Comparison of ENCODE assay signal across 25 cellular contexts in the genomic region with DNA sequence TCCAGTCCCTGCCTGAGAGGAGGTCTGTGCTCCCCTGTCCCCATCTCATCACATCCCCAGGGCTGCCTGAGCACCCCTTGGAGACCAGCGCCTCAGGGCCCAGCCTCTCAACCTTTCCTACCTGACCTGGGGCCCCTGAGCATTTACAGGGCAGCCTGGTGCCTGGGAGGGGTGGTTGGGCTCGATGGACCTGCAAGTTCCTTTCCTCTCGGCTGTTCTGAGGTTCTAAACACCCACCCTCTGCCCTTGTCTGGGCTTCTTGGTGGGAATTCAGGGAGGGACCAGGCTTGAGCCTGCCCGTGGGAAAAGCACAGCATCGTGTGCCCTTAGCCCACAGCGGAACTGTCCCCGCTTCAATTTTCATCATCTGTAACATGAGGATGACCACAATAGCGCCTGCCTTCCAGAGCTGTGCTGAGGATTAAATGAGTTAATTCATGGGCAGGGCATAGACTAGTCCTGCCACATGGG.
"Had no signal": no experiment of that assay in that cellular context is flagged by ENCODE, and none has a peak within 500 bp of the region (broad histone marks: within the 10 kb centered on the region; RNA-seq: fewer than 3 reads in every experiment).

No MANE protein-coding gene starts in this region.

- H3K27ac ChIP-seq: body of pancreas, colonic mucosa, left lung, ovary, tibial nerve, vagina had no signal

- FAIRE-seq: endometrium, kidney had no signal

- H3K9me3 ChIP-seq: body of pancreas, colonic mucosa, left lung, mucosa of descending colon, ovary, tibial nerve, vagina had no signal

- ATAC-seq: activated T-helper 17 cell treated with anti-CD3 and anti-CD28 coated beads, Interleukin-2, amount 50 U/mL, for 72 hours; body of pancreas; left lung; mucosa of descending colon; naive thymus-derived CD4-positive, alpha-beta T cell; sciatic nerve had no signal

- H3K4me3 ChIP-seq: body of pancreas, colonic mucosa, left lung, mucosa of descending colon, ovary, tibial nerve, vagina had no signal

- H3K27me3 ChIP-seq: body of pancreas, colonic mucosa, left lung, ovary, tibial nerve, vagina had no signal

- H3K36me3 ChIP-seq: colonic mucosa, left lung, ovary, tibial nerve, vagina had no signal

- H3K4me1 ChIP-seq: body of pancreas, colonic mucosa, left lung, tibial nerve, vagina had no signal

- DNase-seq: activated B cell treated with CpG ODN at 0.5 μM for 24 hours; activated CD4-positive, alpha-beta memory T cell treated with anti-CD3 and anti-CD28 coated beads for 36 hours; activated CD4-positive, alpha-beta T cell treated with anti-CD3 and anti-CD28 coated beads for 4 hours; activated naive CD4-positive, alpha-beta T cell treated with anti-CD3 and anti-CD28 coated beads for 36 hours; activated T-cell treated with anti-CD3 and anti-CD28 coated beads for 4 hours; body of pancreas; central memory CD4-positive, alpha-beta T cell; colonic mucosa; erythroblast; foreskin melanocyte; kidney; mucosa of descending colon; naive thymus-derived CD4-positive, alpha-beta T cell; stimulated activated CD4-positive, alpha-beta T cell treated with anti-CD3 and anti-CD28 coated beads, Interleukin-2, amount 100 ng/mL, for 24 hours; stimulated activated naive CD4-positive, alpha-beta T cell treated with Interleukin-2 at 50 U/mL for 16 hours; substantia nigra; T-helper 1 cell; T-helper 9 cell had no signal
